In genomic region chr4:80321776-80322175, GRCh38 we compare ENCODE assay signal across 34 cellular contexts. TPM values are rescaled to one million over a fixed set of nuclear protein-coding genes. Genes with fewer than 3 reads are reported as not detected.
"Had no signal": no experiment of that assay in that cellular context is flagged by ENCODE, and none has a peak within 500 bp of the region (broad histone marks: within the 10 kb centered on the region; RNA-seq: fewer than 3 reads in every experiment).

No MANE protein-coding gene starts in this region.

- H3K4me3 Mint-ChIP-seq: activated naive CD4-positive, alpha-beta T cell treated with anti-CD3 and anti-CD28 coated beads, Interleukin-2, amount 10 ng/mL, durations not matched to agents 7 days and 5 days; activated naive CD8-positive, alpha-beta T cell treated with anti-CD3 and anti-CD28 coated beads, Interleukin-2, amount 10 ng/mL, durations not matched to agents 7 days and 5 days; activated T-helper 1 cell treated with anti-CD3 and anti-CD28 coated beads, Interleukin-12 subunit alpha, Interleukin-12 subunit beta, Interleukin-2, Interleukin-4 antibody, amounts not matched to agents 30 ng/mL and 10 ng/mL and 1 ng/mL, durations not matched to agents 14 hours and 24 hours and 36 hours; brain; naive thymus-derived CD8-positive, alpha-beta T cell; neural crest cell had no signal

- H3K27ac ChIP-seq: ascending aorta, coronary artery, dorsolateral prefrontal cortex, heart right ventricle, left lung, lower lobe of right lung, pancreas, thoracic aorta, uterus had no signal

- H3K36me3 Mint-ChIP-seq: activated naive CD4-positive, alpha-beta T cell treated with anti-CD3 and anti-CD28 coated beads, Interleukin-2, amount 10 ng/mL, durations not matched to agents 7 days and 5 days; activated naive CD8-positive, alpha-beta T cell treated with anti-CD3 and anti-CD28 coated beads, Interleukin-2, amount 10 ng/mL, durations not matched to agents 7 days and 5 days; brain; naive thymus-derived CD8-positive, alpha-beta T cell had no signal

- H3K27ac Mint-ChIP-seq: activated naive CD4-positive, alpha-beta T cell treated with anti-CD3 and anti-CD28 coated beads, Interleukin-2, amount 10 ng/mL, durations not matched to agents 7 days and 5 days; activated naive CD8-positive, alpha-beta T cell treated with anti-CD3 and anti-CD28 coated beads, Interleukin-2, amount 10 ng/mL, durations not matched to agents 7 days and 5 days; activated T-helper 1 cell treated with anti-CD3 and anti-CD28 coated beads, Interleukin-12 subunit alpha, Interleukin-12 subunit beta, Interleukin-2, Interleukin-4 antibody, amounts not matched to agents 30 ng/mL and 10 ng/mL and 1 ng/mL, durations not matched to agents 14 hours and 24 hours and 36 hours; brain had no signal

- H3K9me3 Mint-ChIP-seq: activated naive CD4-positive, alpha-beta T cell treated with anti-CD3 and anti-CD28 coated beads, Interleukin-2, amount 10 ng/mL, durations not matched to agents 7 days and 5 days; activated naive CD8-positive, alpha-beta T cell treated with anti-CD3 and anti-CD28 coated beads, Interleukin-2, amount 10 ng/mL, durations not matched to agents 7 days and 5 days; activated T-helper 1 cell treated with anti-CD3 and anti-CD28 coated beads, Interleukin-12 subunit alpha, Interleukin-12 subunit beta, Interleukin-2, Interleukin-4 antibody, amounts not matched to agents 30 ng/mL and 10 ng/mL and 1 ng/mL, durations not matched to agents 14 hours and 24 hours and 36 hours; brain; naive thymus-derived CD8-positive, alpha-beta T cell; neural crest cell had no signal

- H3K27me3 ChIP-seq: ascending aorta, left lung, pancreas, uterus had no signal

- DNase-seq: activated CD4-positive, alpha-beta T cell treated with anti-CD3 and anti-CD28 coated beads for 48 hours; activated CD4-positive, alpha-beta T cell treated with anti-CD3 and anti-CD28 coated beads, Interleukin-2, amount 50 U/mL, for 48 hours; activated CD8-positive, alpha-beta memory T cell treated with anti-CD3 and anti-CD28 coated beads, Interleukin-2, amount 50 U/mL, for 4 hours; activated effector memory CD4-positive, alpha-beta T cell treated with anti-CD3 and anti-CD28 coated beads, Interleukin-2, amount 50 U/mL, for 16 hours; activated naive CD4-positive, alpha-beta T cell treated with anti-CD3 and anti-CD28 coated beads, Interleukin-2, amount 10 ng/mL, durations not matched to agents 7 days and 5 days; activated naive CD8-positive, alpha-beta T cell treated with anti-CD3 and anti-CD28 coated beads, Interleukin-2, amount 10 ng/mL, durations not matched to agents 7 days and 5 days; activated T-cell treated with anti-CD3 and anti-CD28 coated beads, Interleukin-2, amount 50 U/mL, for 1 hour; dorsolateral prefrontal cortex; effector memory CD4-positive, alpha-beta T cell; foreskin fibroblast; heart right ventricle; left lung; lower lobe of right lung; mesenchymal stem cell; naive thymus-derived CD8-positive, alpha-beta T cell; nucleus accumbens; right cardiac atrium; stimulated activated CD4-positive, alpha-beta T cell treated with anti-CD3 and anti-CD28 coated beads, Interleukin-2, amount 100 ng/mL, for 48 hours; stimulated activated naive CD8-positive, alpha-beta T cell treated with anti-CD3 and anti-CD28 coated beads, Interleukin-15, Interleukin-2, amounts not matched to agents 100 U/mL and 50 U/mL, for 24 hours; trophoblast cell; uterus had no signal

- H3K4me1 ChIP-seq: ascending aorta, heart right ventricle, left lung, lower lobe of right lung, pancreas, uterus had no signal

- ATAC-seq: heart right ventricle; left lung; lower lobe of right lung; naive thymus-derived CD8-positive, alpha-beta T cell; pancreas; right cardiac atrium; stimulated activated naive CD8-positive, alpha-beta T cell treated with anti-CD3 and anti-CD28 coated beads, Interleukin-15, Interleukin-2, amounts not matched to agents 100 U/mL and 50 U/mL, for 24 hours had no signal

- H3K4me3 ChIP-seq: ascending aorta, coronary artery, dorsolateral prefrontal cortex, heart right ventricle, left lung, lower lobe of right lung, pancreas, thoracic aorta, uterus had no signal

- H3K36me3 ChIP-seq: ascending aorta, heart right ventricle, left lung, lower lobe of right lung, pancreas, thoracic aorta, uterus had no signal

- H3K4me1 Mint-ChIP-seq: activated naive CD4-positive, alpha-beta T cell treated with anti-CD3 and anti-CD28 coated beads, Interleukin-2, amount 10 ng/mL, durations not matched to agents 7 days and 5 days; brain; neural crest cell had no signal

RNA-seq across cellular contexts. Expression of gene CFAP299, which starts 13.8 kb away (rescaled TPM):
- total RNA-seq: activated CD8-positive, alpha-beta memory T cell treated with anti-CD3 and anti-CD28 coated beads for 36 hours; activated naive CD8-positive, alpha-beta T cell treated with anti-CD3 and anti-CD28 coated beads, Interleukin-2, amount 10 ng/mL, durations not matched to agents 7 days and 5 days; activated T-helper 1 cell treated with anti-CD3 and anti-CD28 coated beads, Interleukin-12 subunit alpha, Interleukin-12 subunit beta, Interleukin-2, Interleukin-4 antibody, amounts not matched to agents 30 ng/mL and 10 ng/mL and 1 ng/mL, durations not matched to agents 14 hours and 24 hours and 36 hours; ascending aorta; cardiac septum; endothelial cell of umbilical vein; glomerular endothelial cell; naive thymus-derived CD8-positive, alpha-beta T cell; neural crest cell; pancreas; right cardiac atrium; T-helper 2 cell treated with Interferon-gamma antibody and Interleukin-4, amounts not matched to agents 100 ng/mL and 5 ng/mL, for 36 hours; thoracic aorta had no signal
- polyA plus RNA-seq: endothelial cell of umbilical vein, esophagus, heart right ventricle, right cardiac atrium had no signal

RNA-seq across cellular contexts. Expression of gene FGF5, which starts 55.3 kb away (rescaled TPM):
- total RNA-seq: activated CD8-positive, alpha-beta memory T cell treated with anti-CD3 and anti-CD28 coated beads for 36 hours; activated naive CD8-positive, alpha-beta T cell treated with anti-CD3 and anti-CD28 coated beads, Interleukin-2, amount 10 ng/mL, durations not matched to agents 7 days and 5 days; activated T-helper 1 cell treated with anti-CD3 and anti-CD28 coated beads, Interleukin-12 subunit alpha, Interleukin-12 subunit beta, Interleukin-2, Interleukin-4 antibody, amounts not matched to agents 30 ng/mL and 10 ng/mL and 1 ng/mL, durations not matched to agents 14 hours and 24 hours and 36 hours; ascending aorta; lower lobe of right lung; naive thymus-derived CD8-positive, alpha-beta T cell; neural crest cell; pancreas; right cardiac atrium; T-helper 2 cell treated with Interferon-gamma antibody and Interleukin-4, amounts not matched to agents 100 ng/mL and 5 ng/mL, for 36 hours; thoracic aorta had no signal
- polyA plus RNA-seq: naive thymus-derived CD8-positive, alpha-beta T cell; pancreas; right cardiac atrium had no signal
